ENCODE assay signal across 2 cellular contexts in the genomic region with DNA sequence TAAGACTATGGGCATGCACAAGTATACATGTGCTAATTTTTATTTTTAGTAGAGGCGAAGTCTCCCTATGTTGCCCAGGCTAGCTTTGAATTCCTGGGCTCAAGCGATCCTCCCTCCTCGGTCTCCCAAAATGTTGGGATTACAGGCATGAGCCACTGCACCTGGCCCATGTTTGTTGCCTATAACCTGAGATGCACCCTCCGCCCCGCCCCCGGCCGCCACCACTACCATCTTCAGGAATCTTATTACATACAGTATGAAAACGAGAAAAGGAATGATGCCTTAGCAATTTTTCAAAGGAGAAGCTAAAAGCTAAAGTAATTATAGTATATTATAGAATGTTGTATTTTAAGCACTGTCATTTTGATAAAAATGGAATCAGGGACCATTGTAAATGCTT.
"Had no signal": no experiment of that assay in that cellular context is flagged by ENCODE, and none has a peak within 500 bp of the region (broad histone marks: within the 10 kb centered on the region; RNA-seq: fewer than 3 reads in every experiment).

No MANE protein-coding gene starts in this region.

- DNase-seq: GDM1, GF-D8 had no signal
